13 cellular contexts compared by ENCODE assay signal in the genomic region with DNA sequence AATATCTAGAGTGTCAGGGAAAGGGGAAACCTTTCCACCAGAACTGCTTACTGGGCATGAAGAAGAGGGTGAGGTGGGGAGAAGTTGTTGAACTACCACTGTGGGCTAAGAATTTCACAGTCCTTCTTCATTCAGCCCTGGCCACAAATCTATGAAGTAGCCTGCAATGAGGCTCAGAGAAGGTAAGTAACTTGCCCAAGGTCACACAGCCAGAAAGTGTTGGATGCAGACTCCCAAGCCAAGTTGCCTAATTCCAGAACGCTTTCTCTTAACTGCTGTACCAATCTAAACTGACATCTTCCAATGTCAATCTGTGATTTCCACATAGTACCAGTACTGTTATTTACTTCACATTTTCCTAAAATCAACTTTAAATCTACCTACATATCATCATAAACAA. TPM values are rescaled to one million over a fixed set of nuclear protein-coding genes. Genes with fewer than 3 reads are reported as not detected.
DNase-seq lines count a peak whose midpoint lies in the region; ATAC-seq, FAIRE-seq and TF ChIP-seq lines count a peak whose summit lies in the region.
"Had no signal": no experiment of that assay in that cellular context is flagged by ENCODE, and none has a peak within 500 bp of the region (broad histone marks: within the 10 kb centered on the region; RNA-seq: fewer than 3 reads in every experiment).

No MANE protein-coding gene starts in this region.

- H3K4me3 Mint-ChIP-seq in activated naive CD8-positive, alpha-beta T cell treated with anti-CD3 and anti-CD28 coated beads, Interleukin-2, amount 10 ng/mL, durations not matched to agents 7 days and 5 days: peak overlapping the region; percentile 79
- H3K4me3 Mint-ChIP-seq in activated naive CD8-positive, alpha-beta T cell treated with anti-CD3 and anti-CD28 coated beads for 36 hours: no peak overlapping the region
- peak overlapping the region; percentile 79 for H3K4me3 Mint-ChIP-seq in type B pancreatic cell

- H2BK5ac ChIP-seq in H1 (ENCODE audit: low read depth, low read length): no peak overlapping the region

- CTCF ChIA-PET in H1 (lab: Charles Lee; ENCODE audit: partially characterized antibody): interaction anchor here (0.6 to 4.3 kb wide), 3 partner anchors 47 to 194 kb away, joined by 3 to 39 read pairs (median 9); no protein-coding TSS in a partner anchor

- no peaks in the 10 kb centered on the region for H3K36me3 ChIP-seq in H1 (ENCODE audit: control insufficient read depth in 2 of 4, insufficient read depth in 4 of 4, low read length in 3 of 4)
- no peaks in the 10 kb centered on the region for H3K36me3 ChIP-seq in mucosa of descending colon (ENCODE audit: low read depth)
- H3K36me3 ChIP-seq: BLaER1 had no signal

- H2BK120ac ChIP-seq in H1 (replicated peaks; ENCODE audit: low read depth, low read length): no peak overlapping the region

- no peak for TF ChIP-seq CTCF in H1 (IDR thresholded peaks at IDR 0.05; ENCODE audit: control extremely low read depth in 1 of 3, insufficient read depth in 1 of 3, low read depth in 1 of 3, low read length in 3 of 3)
- TF ChIP-seq CTCF in type B pancreatic cell (conservative IDR thresholded peaks at IDR 0.05): no peak
- TF ChIP-seq CTCF in mucosa of descending colon (IDR thresholded peaks at IDR 0.05): no peak

- TF ChIP-seq POLR2A in H1 (IDR thresholded peaks at IDR 0.05; ENCODE audit: control extremely low read depth in 1 of 2, low read depth in 2 of 2, low read length in 2 of 2): no peak

- no peak overlapping the region for H2AFZ ChIP-seq in H1 (ENCODE audit: low read length)
- H2AFZ ChIP-seq: GM23248 had no signal

- no peak for TF ChIP-seq EP300 in H1 (IDR thresholded peaks at IDR 0.05; ENCODE audit: borderline replicate concordance in 1 of 2, low read depth in 2 of 2, low read length in 2 of 2)

- H2BK12ac ChIP-seq in H1 (ENCODE audit: low read depth, low read length): peak overlapping the region; percentile 39; the same call in 1 of the 2 replicates

- H2AK5ac ChIP-seq in H1 (ENCODE audit: low read depth, low read length): no peak overlapping the region

- H3K23me2 ChIP-seq in H1 (ENCODE audit: low read depth, low read length): peaks cover 11% of the 10 kb centered on the region; the same call in 1 of the 2 replicates

- POLR2A ChIA-PET in activated naive CD8-positive, alpha-beta T cell treated with anti-CD3 and anti-CD28 coated beads, Interleukin-2, amount 10 ng/mL, durations not matched to agents 7 days and 5 days (lab: Charles Lee): interaction anchor here (0.6 to 1.1 kb wide), 2 partner anchors 14 to 22 kb away, joined by 3 to 5 read pairs; no protein-coding TSS in a partner anchor
- POLR2A ChIA-PET in H1 (lab: Charles Lee; ENCODE audit: partially characterized antibody): interaction anchor here (0.6 to 5.5 kb wide), 7 partner anchors 27 to 169 kb away, joined by 3 to 46 read pairs (median 3); no protein-coding TSS in a partner anchor

- H3K9me3 Mint-ChIP-seq in activated naive CD8-positive, alpha-beta T cell treated with anti-CD3 and anti-CD28 coated beads, Interleukin-2, amount 10 ng/mL, durations not matched to agents 7 days and 5 days: no peaks in the 10 kb centered on the region
- no peaks in the 10 kb centered on the region for H3K9me3 Mint-ChIP-seq in activated naive CD8-positive, alpha-beta T cell treated with anti-CD3 and anti-CD28 coated beads for 36 hours
- H3K9me3 Mint-ChIP-seq in type B pancreatic cell: no peaks in the 10 kb centered on the region
- H3K9me3 Mint-ChIP-seq: CD8-positive, alpha-beta memory T cell had no signal

- peaks cover 11 to 31% (median 26%) of the 10 kb centered on the region in 4 experiments for H3K27me3 ChIP-seq in H1 (replicated peaks in 1 of 4; ENCODE audit: control insufficient read depth in 3 of 4, extremely low read depth in 1 of 4, insufficient read depth in 3 of 4, low read length in 3 of 4)

- no peak overlapping the region for H3K4me2 ChIP-seq in H1 (ENCODE audit: insufficient read depth in 1 of 2, low read depth in 2 of 2, low read length in 2 of 2)
- H3K4me2 ChIP-seq: BLaER1 had no signal

- intact Hi-C loops in mucosa of descending colon (cut with DNase I, micrococcal nuclease): no loop called here

- H4K5ac ChIP-seq in H1 (ENCODE audit: insufficient read length, low read depth, low read length): no peak overlapping the region

- H4K8ac ChIP-seq in H1 (ENCODE audit: extremely low read depth, insufficient read depth, low read length): no peak overlapping the region

- H3K4me1 Mint-ChIP-seq in activated naive CD8-positive, alpha-beta T cell treated with anti-CD3 and anti-CD28 coated beads, Interleukin-2, amount 10 ng/mL, durations not matched to agents 7 days and 5 days: peaks cover 19% of the 10 kb centered on the region
- peaks cover 9% of the 10 kb centered on the region for H3K4me1 Mint-ChIP-seq in activated naive CD8-positive, alpha-beta T cell treated with anti-CD3 and anti-CD28 coated beads for 36 hours
- H3K4me1 Mint-ChIP-seq in type B pancreatic cell (ENCODE audit: unreplicated experiment): peaks cover 24% of the 10 kb centered on the region

- no peak overlapping the region for H3K4ac ChIP-seq in H1 (replicated peaks; ENCODE audit: insufficient read length, low read depth, low read length)

- no peak overlapping the region for H3K18ac ChIP-seq in H1 (ENCODE audit: extremely low read depth, low read length)

- no peak overlapping the region for H3K14ac ChIP-seq in H1 (ENCODE audit: insufficient read length)

- no peaks in the 10 kb centered on the region; a peak in 1 of 4 replicates for H3K9me3 ChIP-seq in H1 (ENCODE audit: insufficient read depth in 2 of 2, low read depth in 1 of 2, low read length in 1 of 2)
- H3K9me3 ChIP-seq in mucosa of descending colon: no peaks in the 10 kb centered on the region
- H3K9me3 ChIP-seq: BLaER1 had no signal

- no peak for TF ChIP-seq RAD21 in H1 (IDR thresholded peaks at IDR 0.05 in 1 of 2, conservative IDR thresholded peaks at IDR 0.05 in 1 of 2; ENCODE audit: low read depth in 2 of 2, low read length in 2 of 2)

- no peak overlapping the region for H3K56ac ChIP-seq in H1 (replicated peaks; ENCODE audit: insufficient read length, low read depth, low read length)

- no peak overlapping the region for H3K27ac Mint-ChIP-seq in activated naive CD8-positive, alpha-beta T cell treated with anti-CD3 and anti-CD28 coated beads, Interleukin-2, amount 10 ng/mL, durations not matched to agents 7 days and 5 days
- no peak overlapping the region for H3K27ac Mint-ChIP-seq in activated naive CD8-positive, alpha-beta T cell treated with anti-CD3 and anti-CD28 coated beads for 36 hours
- H3K27ac Mint-ChIP-seq in type B pancreatic cell: peak overlapping the region; percentile 82

- WGBS in H1 (ENCODE audit: extremely low coverage in 1 of 2, insufficient coverage in 1 of 2, insufficient read length in 1 of 2, insufficient replicate concordance in 2 of 2, low coverage in 1 of 2, low lambda C conversion rate in 2 of 2, missing lambda C conversion rate in 1 of 2), 2 experiments: 83% methylated on average over 1 of the region's 1 CpG; no CpG with 5 or more reads in 1 of the 2 experiments

- no peak for FAIRE-seq in H1 (lab: Jason Lieb, UNC)

- no peak for DNase-seq in activated naive CD8-positive, alpha-beta T cell treated with anti-CD3 and anti-CD28 coated beads, Interleukin-2, amount 10 ng/mL, durations not matched to agents 7 days and 5 days
- no peak for DNase-seq in activated naive CD8-positive, alpha-beta T cell treated with anti-CD3 and anti-CD28 coated beads for 36 hours
- DNase-seq in H1 (ENCODE audit: low read depth in 1 of 2, low spot score in 2 of 2): no peak
- no peak for DNase-seq in type B pancreatic cell (ENCODE audit: extremely low spot score, unreplicated experiment)
- DNase-seq in mucosa of descending colon: no peak
- no peak for DNase-seq in DMS 273 treated with DMSO at 0.1 percent for 48 hours (lab: John Stamatoyannopoulos, UW)
- DNase-seq: 8988T had no signal

- H4K20me1 ChIP-seq in H1 (replicated peaks in 1 of 2; ENCODE audit: control insufficient read depth in 1 of 2, insufficient read depth in 2 of 2, low read length in 2 of 2): no peaks in the 10 kb centered on the region

- peaks cover 4% of the 10 kb centered on the region for H3K27me3 Mint-ChIP-seq in activated naive CD8-positive, alpha-beta T cell treated with anti-CD3 and anti-CD28 coated beads, Interleukin-2, amount 10 ng/mL, durations not matched to agents 7 days and 5 days
- peaks cover 8% of the 10 kb centered on the region for H3K27me3 Mint-ChIP-seq in activated naive CD8-positive, alpha-beta T cell treated with anti-CD3 and anti-CD28 coated beads for 36 hours
- H3K27me3 Mint-ChIP-seq in type B pancreatic cell: peaks cover 13% of the 10 kb centered on the region

- no peak overlapping the region for H4K91ac ChIP-seq in H1 (replicated peaks; ENCODE audit: insufficient read length, low read length)

- H3K4me3 ChIP-seq in H1 (ENCODE audit: extremely low read depth in 1 of 4, insufficient read depth in 2 of 4, low read depth in 3 of 4, low read length in 4 of 4): no peak overlapping the region
- no peak overlapping the region for H3K4me3 ChIP-seq in mucosa of descending colon
- H3K4me3 ChIP-seq: BLaER1, GM23248 had no signal

- H3K79me1 ChIP-seq in H1 (ENCODE audit: low read depth, low read length): no peaks in the 10 kb centered on the region

- H3K27ac ChIP-seq in H1 (ENCODE audit: low read depth, low read length): no peak overlapping the region
- H3K27ac ChIP-seq: BLaER1, GM23248 had no signal

- H2BK20ac ChIP-seq in H1 (ENCODE audit: low read length): no peak overlapping the region

- H3K36me3 Mint-ChIP-seq in activated naive CD8-positive, alpha-beta T cell treated with anti-CD3 and anti-CD28 coated beads, Interleukin-2, amount 10 ng/mL, durations not matched to agents 7 days and 5 days: no peaks in the 10 kb centered on the region
- peaks cover 5% of the 10 kb centered on the region for H3K36me3 Mint-ChIP-seq in activated naive CD8-positive, alpha-beta T cell treated with anti-CD3 and anti-CD28 coated beads for 36 hours
- peaks cover 17% of the 10 kb centered on the region for H3K36me3 Mint-ChIP-seq in type B pancreatic cell
- H3K36me3 Mint-ChIP-seq: CD8-positive, alpha-beta memory T cell had no signal

- no peak overlapping the region for H3K9ac ChIP-seq in H1 (replicated peaks in 1 of 4; ENCODE audit: extremely low read depth in 1 of 4, low read depth in 3 of 4, low read length in 3 of 4)
- H3K9ac ChIP-seq: BLaER1, GM23248 had no signal

- H3K4me1 ChIP-seq in H1 (replicated peaks in 1 of 4; ENCODE audit: control insufficient read depth in 3 of 4, insufficient read depth in 4 of 4, low read length in 3 of 4) (peaks cover 0 to 5% (median 0%) of the 10 kb centered on the region in 4 experiments; a peak in 3 of 7 replicates), mucosa of descending colon (ENCODE audit: low read depth) (peaks cover 14% of the 10 kb centered on the region)

- no peak overlapping the region for H2BK15ac ChIP-seq in H1 (ENCODE audit: low read length)

- no peak overlapping the region for H3K23ac ChIP-seq in H1 (ENCODE audit: insufficient read length)

- no peak for ATAC-seq in activated naive CD8-positive, alpha-beta T cell treated with anti-CD3 and anti-CD28 coated beads, Interleukin-2, amount 10 ng/mL, durations not matched to agents 7 days and 5 days (ENCODE audit: low read depth)
- no peak for ATAC-seq in mucosa of descending colon

- no peaks in the 10 kb centered on the region for H3K79me2 ChIP-seq in H1 (ENCODE audit: control insufficient read depth in 1 of 2, insufficient read depth in 2 of 2, low read length in 2 of 2)

RNA-seq across cellular contexts. Expression of gene CYP1A1, which starts 2.1 kb away (rescaled TPM):
- 10 to 100 TPM; 12.0 to 12.4 TPM for total RNA-seq in activated naive CD8-positive, alpha-beta T cell treated with anti-CD3 and anti-CD28 coated beads, Interleukin-2, amount 10 ng/mL, durations not matched to agents 7 days and 5 days
- 1 to 10 TPM; 4.7 to 4.9 TPM for total RNA-seq in activated naive CD8-positive, alpha-beta T cell treated with anti-CD3 and anti-CD28 coated beads for 36 hours
- total RNA-seq in H1 (2021; fragmentation: NEBNext Ultra II Directional; extraction: Animal tissue kit (Norgen Biotek cat#: 25700)): 0.11 and 0.35 TPM in 2 replicates
- polyA plus RNA-seq in H1 (2011; rRNA removed): 0.22 and 0.32 TPM in 2 replicates
- polyA plus RNA-seq in H1 (2011; cell fraction: cytosol; rRNA removed): 0.30 TPM
- 0.24 TPM for polyA plus RNA-seq in H1 (2011; cell fraction: nucleus; rRNA removed)
- 0.12 to 0.23 TPM (median 0.20 TPM) in 3 of 4 replicates, not detected in the other for polyA plus RNA-seq in H1 (2012, experiment 1 of 2)
- polyA plus RNA-seq in H1 (2012, experiment 2 of 2): 0.10 TPM
- polyA plus RNA-seq in H1 (2013, experiment 1 of 2): 0.41 TPM
- polyA plus RNA-seq in H1 (2013, experiment 2 of 2): 0.22 TPM
- polyA minus RNA-seq in H1 (2011; rRNA and poly(A)+ RNA removed): 0.13 and 0.17 TPM in 2 replicates
- not detected for polyA minus RNA-seq in H1 (2011; cell fraction: cytosol; rRNA and poly(A)+ RNA removed)
- polyA minus RNA-seq in H1 (2011; cell fraction: nucleus; rRNA and poly(A)+ RNA removed): not detected
- total RNA-seq in type B pancreatic cell (ENCODE audit: low replicate concordance) (189 and 410 TPM in 2 replicates), mucosa of descending colon (under 1 TPM in 2 of 3 donors, not detected in 1; 0.13 to 0.27 TPM)
- total RNA-seq: GM23248 had no signal
- polyA plus RNA-seq: GM23248 had no signal

RNA-seq across cellular contexts. Expression of gene CYP1A2, which starts 25.5 kb away (rescaled TPM):
- not detected for total RNA-seq in activated naive CD8-positive, alpha-beta T cell treated with anti-CD3 and anti-CD28 coated beads, Interleukin-2, amount 10 ng/mL, durations not matched to agents 7 days and 5 days
- total RNA-seq in activated naive CD8-positive, alpha-beta T cell treated with anti-CD3 and anti-CD28 coated beads for 36 hours: not detected
- total RNA-seq in H1 (2021; fragmentation: NEBNext Ultra II Directional; extraction: Animal tissue kit (Norgen Biotek cat#: 25700)): not detected in 2 replicates
- not detected in 2 replicates for polyA plus RNA-seq in H1 (2011; rRNA removed)
- not detected for polyA plus RNA-seq in H1 (2011; cell fraction: cytosol; rRNA removed)
- not detected for polyA plus RNA-seq in H1 (2011; cell fraction: nucleus; rRNA removed)
- polyA plus RNA-seq in H1 (2012, experiment 1 of 2): not detected in 4 replicates
- not detected for polyA plus RNA-seq in H1 (2012, experiment 2 of 2)
- 0.02 TPM for polyA plus RNA-seq in H1 (2013, experiment 1 of 2)
- polyA plus RNA-seq in H1 (2013, experiment 2 of 2): not detected
- polyA minus RNA-seq in H1 (2011; rRNA and poly(A)+ RNA removed): not detected in 2 replicates
- polyA minus RNA-seq in H1 (2011; cell fraction: cytosol; rRNA and poly(A)+ RNA removed): not detected
- not detected for polyA minus RNA-seq in H1 (2011; cell fraction: nucleus; rRNA and poly(A)+ RNA removed)
- total RNA-seq in type B pancreatic cell (ENCODE audit: low replicate concordance) (1.6 TPM in 1 of 2 replicates, not detected in the other), mucosa of descending colon (not detected)
- total RNA-seq: CD8-positive, alpha-beta memory T cell; Daoy; GM23248; H7; HT1080 had no signal
- polyA plus RNA-seq: CD8-positive, alpha-beta memory T cell; GM23248 had no signal

RNA-seq across cellular contexts. Expression of gene EDC3, which starts 27.4 kb away (rescaled TPM):
- 10 to 100 TPM; 46.7 to 47.0 TPM for total RNA-seq in activated naive CD8-positive, alpha-beta T cell treated with anti-CD3 and anti-CD28 coated beads, Interleukin-2, amount 10 ng/mL, durations not matched to agents 7 days and 5 days
- 10 to 100 TPM; 54.3 to 55.7 TPM for total RNA-seq in activated naive CD8-positive, alpha-beta T cell treated with anti-CD3 and anti-CD28 coated beads for 36 hours
- total RNA-seq in H1 (2021; fragmentation: NEBNext Ultra II Directional; extraction: Animal tissue kit (Norgen Biotek cat#: 25700)): 49.1 and 50.8 TPM in 2 replicates
- polyA plus RNA-seq in H1 (2011; rRNA removed): 45.0 and 48.2 TPM in 2 replicates
- 38.7 TPM for polyA plus RNA-seq in H1 (2011; cell fraction: cytosol; rRNA removed)
- polyA plus RNA-seq in H1 (2011; cell fraction: nucleus; rRNA removed): 54.5 TPM
- 34.0 to 39.2 TPM (median 36.6 TPM) in 4 replicates for polyA plus RNA-seq in H1 (2012, experiment 1 of 2)
- polyA plus RNA-seq in H1 (2012, experiment 2 of 2): 32.2 TPM
- polyA plus RNA-seq in H1 (2013, experiment 1 of 2): 25.6 TPM
- polyA plus RNA-seq in H1 (2013, experiment 2 of 2): 27.2 TPM
- polyA minus RNA-seq in H1 (2011; rRNA and poly(A)+ RNA removed): 108 and 138 TPM in 2 replicates
- polyA minus RNA-seq in H1 (2011; cell fraction: cytosol; rRNA and poly(A)+ RNA removed): 39.6 TPM
- polyA minus RNA-seq in H1 (2011; cell fraction: nucleus; rRNA and poly(A)+ RNA removed): 57.2 TPM
- total RNA-seq in type B pancreatic cell (ENCODE audit: low replicate concordance): 72.3 and 105 TPM in 2 replicates
- 10 to 100 TPM; 30.9 to 31.9 (median 31.6) TPM for total RNA-seq in mucosa of descending colon

RNA-seq across cellular contexts. Expression of gene CSK, which starts 58.7 kb away (rescaled TPM):
- total RNA-seq in activated naive CD8-positive, alpha-beta T cell treated with anti-CD3 and anti-CD28 coated beads, Interleukin-2, amount 10 ng/mL, durations not matched to agents 7 days and 5 days: 100 to 1,000 TPM; 269 to 281 TPM
- total RNA-seq in activated naive CD8-positive, alpha-beta T cell treated with anti-CD3 and anti-CD28 coated beads for 36 hours: 100 to 1,000 TPM; 308 to 310 TPM
- 50.2 and 51.7 TPM in 2 replicates for total RNA-seq in H1 (2021; fragmentation: NEBNext Ultra II Directional; extraction: Animal tissue kit (Norgen Biotek cat#: 25700))
- polyA plus RNA-seq in H1 (2011; rRNA removed): 13.7 and 23.0 TPM in 2 replicates
- polyA plus RNA-seq in H1 (2011; cell fraction: cytosol; rRNA removed): 16.8 TPM
- polyA plus RNA-seq in H1 (2011; cell fraction: nucleus; rRNA removed): 40.7 TPM
- polyA plus RNA-seq in H1 (2012, experiment 1 of 2): 31.1 to 46.6 TPM (median 42.9 TPM) in 4 replicates
- 39.8 TPM for polyA plus RNA-seq in H1 (2012, experiment 2 of 2)
- polyA plus RNA-seq in H1 (2013, experiment 1 of 2): 22.2 TPM
- 21.3 TPM for polyA plus RNA-seq in H1 (2013, experiment 2 of 2)
- polyA minus RNA-seq in H1 (2011; rRNA and poly(A)+ RNA removed): 12.9 and 26.4 TPM in 2 replicates
- polyA minus RNA-seq in H1 (2011; cell fraction: cytosol; rRNA and poly(A)+ RNA removed): 21.8 TPM
- 19.3 TPM for polyA minus RNA-seq in H1 (2011; cell fraction: nucleus; rRNA and poly(A)+ RNA removed)
- total RNA-seq in type B pancreatic cell (ENCODE audit: low replicate concordance) (77.4 and 102 TPM in 2 replicates), mucosa of descending colon (100 to 1,000 TPM in 1 of 3 donors, 10 to 100 TPM in 2; 66.2 to 103 (median 90.5) TPM)

Comparison
In these comparisons a context has a peak if more than half of its experiments do, and no peak if none do; other contexts are left out.
1. RNA of gene CYP1A1, which starts 2.1 kb away (total RNA-seq): 189 to 410 TPM in type B pancreatic cell; 12.0 to 12.4 TPM in activated naive CD8-positive, alpha-beta T cell treated with anti-CD3 and anti-CD28 coated beads, Interleukin-2, amount 10 ng/mL, durations not matched to agents 7 days and 5 days, 4.7 to 4.9 TPM in activated naive CD8-positive, alpha-beta T cell treated with anti-CD3 and anti-CD28 coated beads for 36 hours, 0.11 to 0.35 TPM in H1 and 0.13 to 0.27 TPM in mucosa of descending colon; every median in the first group is over 10 times any median in the second.